In genomic region chr15:40694706-40695468, GRCh38 we compare ENCODE assay signal across 1 cellular context.
TF ChIP-seq lines count a peak whose summit lies in the region.

Gene RAD51 (plus strand): TSS chr15:40695174. CDS start chr15:40698759, 3,585 bp downstream.

TF ChIP-seq in WTC11, 78 proteins besides CTCF, POLR2A, EP300 and RAD21 (continued from another document and continues in another):
- TF ChIP-seq, protein P1, sequence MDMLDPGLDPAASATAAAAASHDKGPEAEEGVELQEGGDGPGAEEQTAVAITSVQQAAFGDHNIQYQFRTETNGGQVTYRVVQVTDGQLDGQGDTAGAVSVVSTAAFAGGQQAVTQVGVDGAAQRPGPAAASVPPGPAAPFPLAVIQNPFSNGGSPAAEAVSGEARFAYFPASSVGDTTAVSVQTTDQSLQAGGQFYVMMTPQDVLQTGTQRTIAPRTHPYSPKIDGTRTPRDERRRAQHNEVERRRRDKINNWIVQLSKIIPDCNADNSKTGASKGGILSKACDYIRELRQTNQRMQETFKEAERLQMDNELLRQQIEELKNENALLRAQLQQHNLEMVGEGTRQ (CRISPR knock-in tag; IDR thresholded peaks at IDR 0.05), result peak; percentile 48; the same call in 1 of the 2 replicates
- TF ChIP-seq CBFB (CRISPR knock-in tag; IDR thresholded peaks at IDR 0.05; ENCODE audit: low read depth) (no peak), RELA (CRISPR knock-in tag; IDR thresholded peaks at IDR 0.05; ENCODE audit: borderline replicate concordance) (peak; percentile 82; the same call in 1 of the 2 replicates), EMX1 (CRISPR knock-in tag; IDR thresholded peaks at IDR 0.05) (no peak), ZNF512 (CRISPR knock-in tag; IDR thresholded peaks at IDR 0.05; ENCODE audit: borderline replicate concordance) (no peak), TEAD1 (CRISPR knock-in tag; IDR thresholded peaks at IDR 0.05) (peak; percentile 58; the same call in 1 of the 2 replicates), ZNF121 (CRISPR knock-in tag; IDR thresholded peaks at IDR 0.05) (no peak), STAT6 (CRISPR knock-in tag; conservative IDR thresholded peaks at IDR 0.05; ENCODE audit: low read depth) (no peak), GRHL2 (CRISPR knock-in tag; IDR thresholded peaks at IDR 0.05; ENCODE audit: insufficient replicate concordance, severe bottlenecking) (no peak), TEAD4 (CRISPR knock-in tag; IDR thresholded peaks at IDR 0.05) (0 out of 2 replicates have a peak, but pooled peaks have one; percentile 62), ZNF317 (CRISPR knock-in tag; IDR thresholded peaks at IDR 0.05; ENCODE audit: borderline replicate concordance, low read depth) (no peak; the same call in 1 of the 2 replicates), FOXK1 (CRISPR knock-in tag; IDR thresholded peaks at IDR 0.05) (peak; percentile 60; the same call in 1 of the 2 replicates), GABPB1 (CRISPR knock-in tag; IDR thresholded peaks at IDR 0.05) (peak; percentile 68), ZNF263 (CRISPR knock-in tag; IDR thresholded peaks at IDR 0.05; ENCODE audit: low read depth) (no peak), FOXP4 (CRISPR knock-in tag; IDR thresholded peaks at IDR 0.05) (peak; percentile 72), NR2C2 (CRISPR knock-in tag; IDR thresholded peaks at IDR 0.05) (peak; percentile 62), NFATC4 (CRISPR knock-in tag; IDR thresholded peaks at IDR 0.05) (no peak), JUN (CRISPR knock-in tag; IDR thresholded peaks at IDR 0.05) (peak; percentile 47), ETV6 (CRISPR knock-in tag; IDR thresholded peaks at IDR 0.05) (peak; percentile 94), TP53 (CRISPR knock-in tag; IDR thresholded peaks at IDR 0.05) (peak; percentile 62; the same call in 1 of the 2 replicates), OVOL2 (CRISPR knock-in tag; IDR thresholded peaks at IDR 0.05; ENCODE audit: borderline replicate concordance) (no peak), RORB (CRISPR knock-in tag; IDR thresholded peaks at IDR 0.05) (no peak), CREM (CRISPR knock-in tag; IDR thresholded peaks at IDR 0.05) (peak; percentile 83; the same call in 1 of the 2 replicates), NR3C1 (CRISPR knock-in tag; conservative IDR thresholded peaks at IDR 0.05; ENCODE audit: low read depth) (no peak), ZNF232 (CRISPR knock-in tag; IDR thresholded peaks at IDR 0.05) (no peak)
- TF ChIP-seq, protein P2, sequence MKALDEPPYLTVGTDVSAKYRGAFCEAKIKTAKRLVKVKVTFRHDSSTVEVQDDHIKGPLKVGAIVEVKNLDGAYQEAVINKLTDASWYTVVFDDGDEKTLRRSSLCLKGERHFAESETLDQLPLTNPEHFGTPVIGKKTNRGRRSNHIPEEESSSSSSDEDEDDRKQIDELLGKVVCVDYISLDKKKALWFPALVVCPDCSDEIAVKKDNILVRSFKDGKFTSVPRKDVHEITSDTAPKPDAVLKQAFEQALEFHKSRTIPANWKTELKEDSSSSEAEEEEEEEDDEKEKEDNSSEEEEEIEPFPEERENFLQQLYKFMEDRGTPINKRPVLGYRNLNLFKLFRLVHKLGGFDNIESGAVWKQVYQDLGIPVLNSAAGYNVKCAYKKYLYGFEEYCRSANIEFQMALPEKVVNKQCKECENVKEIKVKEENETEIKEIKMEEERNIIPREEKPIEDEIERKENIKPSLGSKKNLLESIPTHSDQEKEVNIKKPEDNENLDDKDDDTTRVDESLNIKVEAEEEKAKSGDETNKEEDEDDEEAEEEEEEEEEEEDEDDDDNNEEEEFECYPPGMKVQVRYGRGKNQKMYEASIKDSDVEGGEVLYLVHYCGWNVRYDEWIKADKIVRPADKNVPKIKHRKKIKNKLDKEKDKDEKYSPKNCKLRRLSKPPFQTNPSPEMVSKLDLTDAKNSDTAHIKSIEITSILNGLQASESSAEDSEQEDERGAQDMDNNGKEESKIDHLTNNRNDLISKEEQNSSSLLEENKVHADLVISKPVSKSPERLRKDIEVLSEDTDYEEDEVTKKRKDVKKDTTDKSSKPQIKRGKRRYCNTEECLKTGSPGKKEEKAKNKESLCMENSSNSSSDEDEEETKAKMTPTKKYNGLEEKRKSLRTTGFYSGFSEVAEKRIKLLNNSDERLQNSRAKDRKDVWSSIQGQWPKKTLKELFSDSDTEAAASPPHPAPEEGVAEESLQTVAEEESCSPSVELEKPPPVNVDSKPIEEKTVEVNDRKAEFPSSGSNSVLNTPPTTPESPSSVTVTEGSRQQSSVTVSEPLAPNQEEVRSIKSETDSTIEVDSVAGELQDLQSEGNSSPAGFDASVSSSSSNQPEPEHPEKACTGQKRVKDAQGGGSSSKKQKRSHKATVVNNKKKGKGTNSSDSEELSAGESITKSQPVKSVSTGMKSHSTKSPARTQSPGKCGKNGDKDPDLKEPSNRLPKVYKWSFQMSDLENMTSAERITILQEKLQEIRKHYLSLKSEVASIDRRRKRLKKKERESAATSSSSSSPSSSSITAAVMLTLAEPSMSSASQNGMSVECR (CRISPR knock-in tag; IDR thresholded peaks at IDR 0.05; ENCODE audit: borderline replicate concordance), result peak; percentile 96
- TF ChIP-seq, protein P3, sequence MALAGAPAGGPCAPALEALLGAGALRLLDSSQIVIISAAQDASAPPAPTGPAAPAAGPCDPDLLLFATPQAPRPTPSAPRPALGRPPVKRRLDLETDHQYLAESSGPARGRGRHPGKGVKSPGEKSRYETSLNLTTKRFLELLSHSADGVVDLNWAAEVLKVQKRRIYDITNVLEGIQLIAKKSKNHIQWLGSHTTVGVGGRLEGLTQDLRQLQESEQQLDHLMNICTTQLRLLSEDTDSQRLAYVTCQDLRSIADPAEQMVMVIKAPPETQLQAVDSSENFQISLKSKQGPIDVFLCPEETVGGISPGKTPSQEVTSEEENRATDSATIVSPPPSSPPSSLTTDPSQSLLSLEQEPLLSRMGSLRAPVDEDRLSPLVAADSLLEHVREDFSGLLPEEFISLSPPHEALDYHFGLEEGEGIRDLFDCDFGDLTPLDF (CRISPR knock-in tag; IDR thresholded peaks at IDR 0.05), result peak; percentile 87; the same call in 1 of the 2 replicates
- TF ChIP-seq, protein P4, sequence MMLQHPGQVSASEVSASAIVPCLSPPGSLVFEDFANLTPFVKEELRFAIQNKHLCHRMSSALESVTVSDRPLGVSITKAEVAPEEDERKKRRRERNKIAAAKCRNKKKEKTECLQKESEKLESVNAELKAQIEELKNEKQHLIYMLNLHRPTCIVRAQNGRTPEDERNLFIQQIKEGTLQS (CRISPR knock-in tag; conservative IDR thresholded peaks at IDR 0.05), result no peak
- TF ChIP-seq, protein P5, sequence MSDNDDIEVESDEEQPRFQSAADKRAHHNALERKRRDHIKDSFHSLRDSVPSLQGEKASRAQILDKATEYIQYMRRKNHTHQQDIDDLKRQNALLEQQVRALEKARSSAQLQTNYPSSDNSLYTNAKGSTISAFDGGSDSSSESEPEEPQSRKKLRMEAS (CRISPR knock-in tag; IDR thresholded peaks at IDR 0.05), result peak; percentile 94
- TF ChIP-seq, protein P6, sequence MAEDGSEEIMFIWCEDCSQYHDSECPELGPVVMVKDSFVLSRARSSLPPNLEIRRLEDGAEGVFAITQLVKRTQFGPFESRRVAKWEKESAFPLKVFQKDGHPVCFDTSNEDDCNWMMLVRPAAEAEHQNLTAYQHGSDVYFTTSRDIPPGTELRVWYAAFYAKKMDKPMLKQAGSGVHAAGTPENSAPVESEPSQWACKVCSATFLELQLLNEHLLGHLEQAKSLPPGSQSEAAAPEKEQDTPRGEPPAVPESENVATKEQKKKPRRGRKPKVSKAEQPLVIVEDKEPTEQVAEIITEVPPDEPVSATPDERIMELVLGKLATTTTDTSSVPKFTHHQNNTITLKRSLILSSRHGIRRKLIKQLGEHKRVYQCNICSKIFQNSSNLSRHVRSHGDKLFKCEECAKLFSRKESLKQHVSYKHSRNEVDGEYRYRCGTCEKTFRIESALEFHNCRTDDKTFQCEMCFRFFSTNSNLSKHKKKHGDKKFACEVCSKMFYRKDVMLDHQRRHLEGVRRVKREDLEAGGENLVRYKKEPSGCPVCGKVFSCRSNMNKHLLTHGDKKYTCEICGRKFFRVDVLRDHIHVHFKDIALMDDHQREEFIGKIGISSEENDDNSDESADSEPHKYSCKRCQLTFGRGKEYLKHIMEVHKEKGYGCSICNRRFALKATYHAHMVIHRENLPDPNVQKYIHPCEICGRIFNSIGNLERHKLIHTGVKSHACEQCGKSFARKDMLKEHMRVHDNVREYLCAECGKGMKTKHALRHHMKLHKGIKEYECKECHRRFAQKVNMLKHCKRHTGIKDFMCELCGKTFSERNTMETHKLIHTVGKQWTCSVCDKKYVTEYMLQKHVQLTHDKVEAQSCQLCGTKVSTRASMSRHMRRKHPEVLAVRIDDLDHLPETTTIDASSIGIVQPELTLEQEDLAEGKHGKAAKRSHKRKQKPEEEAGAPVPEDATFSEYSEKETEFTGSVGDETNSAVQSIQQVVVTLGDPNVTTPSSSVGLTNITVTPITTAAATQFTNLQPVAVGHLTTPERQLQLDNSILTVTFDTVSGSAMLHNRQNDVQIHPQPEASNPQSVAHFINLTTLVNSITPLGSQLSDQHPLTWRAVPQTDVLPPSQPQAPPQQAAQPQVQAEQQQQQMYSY (CRISPR knock-in tag; IDR thresholded peaks at IDR 0.05), result peak; percentile 34; the same call in 1 of the 2 replicates
- TF ChIP-seq, protein P7, sequence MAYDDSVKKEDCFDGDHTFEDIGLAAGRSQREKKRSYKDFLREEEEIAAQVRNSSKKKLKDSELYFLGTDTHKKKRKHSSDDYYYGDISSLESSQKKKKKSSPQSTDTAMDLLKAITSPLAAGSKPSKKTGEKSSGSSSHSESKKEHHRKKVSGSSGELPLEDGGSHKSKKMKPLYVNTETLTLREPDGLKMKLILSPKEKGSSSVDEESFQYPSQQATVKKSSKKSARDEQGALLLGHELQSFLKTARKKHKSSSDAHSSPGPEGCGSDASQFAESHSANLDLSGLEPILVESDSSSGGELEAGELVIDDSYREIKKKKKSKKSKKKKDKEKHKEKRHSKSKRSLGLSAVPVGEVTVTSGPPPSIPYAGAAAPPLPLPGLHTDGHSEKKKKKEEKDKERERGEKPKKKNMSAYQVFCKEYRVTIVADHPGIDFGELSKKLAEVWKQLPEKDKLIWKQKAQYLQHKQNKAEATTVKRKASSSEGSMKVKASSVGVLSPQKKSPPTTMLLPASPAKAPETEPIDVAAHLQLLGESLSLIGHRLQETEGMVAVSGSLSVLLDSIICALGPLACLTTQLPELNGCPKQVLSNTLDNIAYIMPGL (CRISPR knock-in tag; IDR thresholded peaks at IDR 0.05), result peak; percentile 59; the same call in 1 of the 2 replicates
- TF ChIP-seq, protein P8, sequence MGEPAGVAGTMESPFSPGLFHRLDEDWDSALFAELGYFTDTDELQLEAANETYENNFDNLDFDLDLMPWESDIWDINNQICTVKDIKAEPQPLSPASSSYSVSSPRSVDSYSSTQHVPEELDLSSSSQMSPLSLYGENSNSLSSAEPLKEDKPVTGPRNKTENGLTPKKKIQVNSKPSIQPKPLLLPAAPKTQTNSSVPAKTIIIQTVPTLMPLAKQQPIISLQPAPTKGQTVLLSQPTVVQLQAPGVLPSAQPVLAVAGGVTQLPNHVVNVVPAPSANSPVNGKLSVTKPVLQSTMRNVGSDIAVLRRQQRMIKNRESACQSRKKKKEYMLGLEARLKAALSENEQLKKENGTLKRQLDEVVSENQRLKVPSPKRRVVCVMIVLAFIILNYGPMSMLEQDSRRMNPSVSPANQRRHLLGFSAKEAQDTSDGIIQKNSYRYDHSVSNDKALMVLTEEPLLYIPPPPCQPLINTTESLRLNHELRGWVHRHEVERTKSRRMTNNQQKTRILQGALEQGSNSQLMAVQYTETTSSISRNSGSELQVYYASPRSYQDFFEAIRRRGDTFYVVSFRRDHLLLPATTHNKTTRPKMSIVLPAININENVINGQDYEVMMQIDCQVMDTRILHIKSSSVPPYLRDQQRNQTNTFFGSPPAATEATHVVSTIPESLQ (CRISPR knock-in tag; IDR thresholded peaks at IDR 0.05), result no peak
